Comparison of ENCODE assay signal across 14 cellular contexts in the genomic region with DNA sequence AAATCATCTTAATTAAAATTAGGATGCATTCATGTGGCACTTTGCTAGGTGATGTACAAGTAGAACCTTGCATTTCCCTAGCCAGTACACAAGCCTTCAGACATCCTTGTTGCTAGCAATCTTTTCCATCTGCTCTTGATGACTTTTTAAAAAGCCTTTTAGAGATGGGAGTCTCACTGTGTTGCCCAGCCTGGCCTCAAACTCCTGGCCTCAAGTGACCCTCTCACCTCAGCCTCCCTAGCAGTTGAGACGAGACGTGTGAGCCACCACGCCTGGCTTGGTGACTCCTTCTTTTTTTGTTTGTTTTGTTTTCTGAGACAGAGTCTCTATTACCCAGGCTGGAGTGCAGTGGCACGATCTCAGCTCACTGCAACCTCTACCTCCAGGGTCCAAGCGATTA. TPM values are rescaled to one million over a fixed set of nuclear protein-coding genes. Genes with fewer than 3 reads are reported as not detected.
DNase-seq lines count a peak whose midpoint lies in the region; ATAC-seq and TF ChIP-seq lines count a peak whose summit lies in the region.
"Had no signal": no experiment of that assay in that cellular context is flagged by ENCODE, and none has a peak within 500 bp of the region (broad histone marks: within the 10 kb centered on the region; RNA-seq: fewer than 3 reads in every experiment).

No MANE protein-coding gene starts in this region.

- no peaks in the 10 kb centered on the region for H3K36me3 ChIP-seq in BLaER1
- H3K36me3 ChIP-seq in DND-41 (ENCODE audit: insufficient read depth, low read length): no peaks in the 10 kb centered on the region
- H3K36me3 ChIP-seq: heart right ventricle, stomach, WERI-Rb-1 had no signal

- H3K27me3 Mint-ChIP-seq in activated CD4-positive, alpha-beta memory T cell treated with anti-CD3 and anti-CD28 coated beads for 36 hours: peaks cover 12% of the 10 kb centered on the region
- peaks cover 6 to 16% (median 13%) of the 10 kb centered on the region in 3 donors for H3K27me3 Mint-ChIP-seq in immature natural killer cell (ENCODE audit: low read depth in 3 of 3)

- H3K4me3 ChIP-seq in BLaER1 (no peak overlapping the region), DND-41 (ENCODE audit: low read depth in 1 of 2, low read length in 2 of 2) (no peak overlapping the region)

- TF ChIP-seq CTCF in DND-41 (IDR thresholded peaks at IDR 0.05; ENCODE audit: borderline replicate concordance, extremely low read depth, low read length, poor library complexity, severe bottlenecking): no peak

- POLR2A ChIA-PET in activated CD4-positive, alpha-beta memory T cell treated with anti-CD3 and anti-CD28 coated beads for 36 hours (lab: Charles Lee): interaction anchor here (1.8 kb wide), 1 partner anchor 98 kb away, joined by 4 read pairs; the partner anchor contains the start of gene CFAP36

- H3K4me3 Mint-ChIP-seq in activated CD4-positive, alpha-beta memory T cell treated with anti-CD3 and anti-CD28 coated beads for 36 hours: peak overlapping the region; percentile 23
- H3K4me3 Mint-ChIP-seq in immature natural killer cell: peak overlapping the region; percentile 72 to 98 (median 90)

- H3K4me1 ChIP-seq in BLaER1 (peaks cover 45% of the 10 kb centered on the region), DND-41 (ENCODE audit: insufficient read depth, low read length) (peaks cover 25% of the 10 kb centered on the region; the same call in 1 of the 2 replicates)

- peaks cover 33% of the 10 kb centered on the region for H3K79me2 ChIP-seq in DND-41 (ENCODE audit: insufficient read depth, low read length)

- H3K9me3 ChIP-seq in BLaER1 (no peaks in the 10 kb centered on the region), DND-41 (ENCODE audit: insufficient read depth, low read length, severe bottlenecking) (no peaks in the 10 kb centered on the region)
- H3K9me3 ChIP-seq: heart right ventricle, stomach had no signal

- peaks cover 23% of the 10 kb centered on the region for H3K4me1 Mint-ChIP-seq in activated CD4-positive, alpha-beta memory T cell treated with anti-CD3 and anti-CD28 coated beads for 36 hours (ENCODE audit: low read depth)
- peaks cover 34 to 38% of the 10 kb centered on the region in 2 donors for H3K4me1 Mint-ChIP-seq in immature natural killer cell

- no peak overlapping the region for H3K9ac ChIP-seq in BLaER1
- no peak overlapping the region for H3K9ac ChIP-seq in DND-41 (ENCODE audit: low read depth, low read length)

- no peak for ATAC-seq in DND-41 (ENCODE audit: insufficient read depth, low read depth)
- no peak for ATAC-seq in HG02623 (IDR thresholded peaks at IDR 0.05; ENCODE audit: unreplicated experiment)
- ATAC-seq: heart right ventricle, left cardiac atrium, right cardiac atrium had no signal

- H3K36me3 Mint-ChIP-seq in activated CD4-positive, alpha-beta memory T cell treated with anti-CD3 and anti-CD28 coated beads for 36 hours: no peaks in the 10 kb centered on the region
- no peaks in the 10 kb centered on the region for H3K36me3 Mint-ChIP-seq in immature natural killer cell

- peak overlapping the region; percentile 74 for H2AFZ ChIP-seq in DND-41 (ENCODE audit: low read depth, low read length)

- intact Hi-C loops in activated CD4-positive, alpha-beta memory T cell treated with anti-CD3 and anti-CD28 coated beads for 36 hours (cut with micrococcal nuclease): loop anchor here (2.0 to 5.0 kb wide), 2 partner anchors 373 to 699 kb away; partner anchors contain the start of gene EML6

- H3K9me3 Mint-ChIP-seq in activated CD4-positive, alpha-beta memory T cell treated with anti-CD3 and anti-CD28 coated beads for 36 hours: no peaks in the 10 kb centered on the region
- H3K9me3 Mint-ChIP-seq in immature natural killer cell: no peaks in the 10 kb centered on the region

- H3K27me3 ChIP-seq in BLaER1 (no peaks in the 10 kb centered on the region), DND-41 (ENCODE audit: insufficient read depth, low read length, poor library complexity) (no peaks in the 10 kb centered on the region)
- H3K27me3 ChIP-seq: heart right ventricle, stomach had no signal

- H3K27ac ChIP-seq in BLaER1: peak overlapping the region; percentile 94; the same call in 1 of the 2 replicates
- no peak overlapping the region for H3K27ac ChIP-seq in DND-41 (ENCODE audit: low read length)
- H3K27ac ChIP-seq: WERI-Rb-1 had no signal

- no peak overlapping the region for H3K27ac Mint-ChIP-seq in activated CD4-positive, alpha-beta memory T cell treated with anti-CD3 and anti-CD28 coated beads for 36 hours
- peak overlapping the region in 1 of 6 donors; percentile 78 for H3K27ac Mint-ChIP-seq in immature natural killer cell

- H3K4me2 ChIP-seq in BLaER1 (peak overlapping the region; percentile 87), DND-41 (ENCODE audit: insufficient read depth, low read length) (no peak overlapping the region)

- H4K20me1 ChIP-seq in BLaER1 (peaks cover 5% of the 10 kb centered on the region; the same call in 1 of the 2 replicates), DND-41 (ENCODE audit: insufficient read depth, low read length) (no peaks in the 10 kb centered on the region)

- DNase-seq in DND-41: no peak
- no peak for DNase-seq in activated CD4-positive, alpha-beta memory T cell treated with anti-CD3 and anti-CD28 coated beads for 36 hours
- no peak for DNase-seq in immature natural killer cell
- no peak for DNase-seq in NCI-H2081 (lab: John Stamatoyannopoulos, UW)
- DNase-seq in HuH-7 (ENCODE audit: low spot score): no peak
- DNase-seq in HUDEP-2 (lab: John Stamatoyannopoulos, UW; ENCODE audit: unreplicated experiment in 76 of 76): no peak
- DNase-seq: central memory CD4-positive, alpha-beta T cell; heart right ventricle; left cardiac atrium; right cardiac atrium; stomach; WERI-Rb-1 had no signal

- CTCF ChIA-PET in activated CD4-positive, alpha-beta memory T cell treated with anti-CD3 and anti-CD28 coated beads for 36 hours (lab: Charles Lee): no interaction called here

RNA-seq across cellular contexts. Expression of gene CCDC88A, which starts 1.7 kb away (rescaled TPM):
- 10 to 100 TPM; 13.2 to 14.1 TPM for total RNA-seq in activated CD4-positive, alpha-beta memory T cell treated with anti-CD3 and anti-CD28 coated beads for 36 hours
- 1 to 10 TPM; 1.4 to 8.9 (median 2.0) TPM for polyA plus RNA-seq in immature natural killer cell
